ENCODE assay signal across 22 cellular contexts in the genomic region with DNA sequence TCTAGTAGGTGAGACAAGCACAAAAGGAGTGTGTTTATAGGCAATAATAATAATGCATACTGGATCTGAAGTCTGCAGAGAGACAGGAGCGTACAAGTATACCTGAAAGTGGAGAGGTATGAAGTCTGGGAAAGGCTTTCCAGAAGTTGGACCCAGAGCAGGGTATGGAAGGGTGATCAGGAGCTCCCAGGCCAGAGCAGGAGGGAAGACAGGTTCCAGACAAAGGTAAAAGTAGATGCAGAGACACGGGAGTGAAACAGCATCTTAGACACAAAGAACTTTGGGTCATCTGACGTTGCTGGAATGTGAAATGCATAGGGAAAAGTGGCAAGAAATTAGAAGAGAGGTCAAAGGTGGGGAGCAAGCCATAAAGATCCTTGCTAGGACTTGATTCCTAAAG.
"Had no signal": no experiment of that assay in that cellular context is flagged by ENCODE, and none has a peak within 500 bp of the region (broad histone marks: within the 10 kb centered on the region; RNA-seq: fewer than 3 reads in every experiment).

No MANE protein-coding gene starts in this region.

- FAIRE-seq: colon, endothelial cell of umbilical vein, urothelium cell line had no signal

- H3K27me3 ChIP-seq: foreskin keratinocyte, hepatocyte, neutrophil, spleen, stomach had no signal

- H3K4me3 Mint-ChIP-seq: endodermal cell; naive thymus-derived CD4-positive, alpha-beta T cell; type B pancreatic cell had no signal

- H3K9me3 ChIP-seq: neutrophil, spleen, stomach had no signal

- ATAC-seq: foreskin keratinocyte; left lobe of liver; naive thymus-derived CD4-positive, alpha-beta T cell; sciatic nerve had no signal

- H3K27ac Mint-ChIP-seq: endodermal cell, type B pancreatic cell had no signal

- H3K27me3 Mint-ChIP-seq: naive thymus-derived CD4-positive, alpha-beta T cell; type B pancreatic cell had no signal

- H3K9me3 Mint-ChIP-seq: endodermal cell; naive thymus-derived CD4-positive, alpha-beta T cell; type B pancreatic cell had no signal

- H3K4me1 ChIP-seq: foreskin keratinocyte, spleen, stomach had no signal

- H2AFZ ChIP-seq: hepatocyte had no signal

- H3K4me1 Mint-ChIP-seq: endodermal cell had no signal

- DNase-seq: dermis blood vessel endothelial cell; endodermal cell; erythroblast; foreskin keratinocyte; head of caudate nucleus; mammary epithelial cell; naive thymus-derived CD4-positive, alpha-beta T cell; spleen; stimulated activated CD4-positive, alpha-beta T cell treated with anti-CD3 and anti-CD28 coated beads, Interleukin-15, amount 100 ng/mL, for 24 hours; stimulated activated CD4-positive, alpha-beta T cell treated with anti-CD3 and anti-CD28 coated beads, Interleukin-2, amount 100 ng/mL, for 24 hours; stimulated activated CD4-positive, alpha-beta T cell treated with anti-CD3 and anti-CD28 coated beads, Interleukin-4, amount 100 ng/mL, for 4 hours; stimulated activated naive CD4-positive, alpha-beta T cell; stomach; substantia nigra had no signal

- H3K79me2 ChIP-seq: hepatocyte had no signal

- H3K27ac ChIP-seq: foreskin keratinocyte, hepatocyte, neutrophil, spleen, stomach had no signal

- H3K4me2 ChIP-seq: hepatocyte had no signal

- H3K4me3 ChIP-seq: hepatocyte, spleen, stomach had no signal
